In the genomic region with DNA sequence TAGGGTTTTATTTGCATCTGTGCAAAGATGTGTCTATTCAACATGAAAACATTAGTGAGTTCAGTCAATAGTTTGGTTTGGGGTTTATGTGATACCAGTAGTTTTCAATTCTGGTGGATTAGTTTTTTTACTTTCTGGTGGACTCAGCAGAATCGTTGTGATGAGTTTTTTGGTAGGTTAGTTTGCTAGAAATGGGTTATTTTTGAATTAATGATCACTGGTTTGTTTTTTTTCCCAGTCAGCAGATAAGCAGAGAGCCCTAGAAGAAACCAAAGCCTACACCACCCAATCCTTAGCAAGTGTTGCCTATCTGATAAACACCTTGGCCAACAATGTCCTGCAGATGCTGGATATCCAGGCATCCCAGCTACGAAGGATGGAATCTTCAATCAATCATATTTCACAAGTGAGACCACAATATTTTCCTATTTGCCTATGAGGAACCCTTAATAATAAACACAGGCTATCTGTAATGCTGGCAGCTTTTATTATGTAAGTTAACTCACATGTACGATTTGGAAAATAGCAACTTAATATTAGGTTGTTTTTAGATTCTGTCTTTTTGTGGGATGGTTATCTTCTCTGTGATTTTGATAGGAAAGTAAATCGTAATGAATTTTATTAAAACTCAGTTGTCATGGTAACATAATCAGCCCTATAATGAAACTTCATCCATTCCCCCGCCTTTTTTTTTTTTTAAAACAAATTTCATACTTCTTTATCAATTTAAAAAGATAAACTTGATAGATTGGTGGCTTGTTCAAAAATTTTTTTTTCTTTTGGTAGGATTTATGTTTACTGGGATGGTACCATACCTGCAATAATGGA, we compare ENCODE assay signal across 24 cellular contexts.
"Had no signal": no experiment of that assay in that cellular context is flagged by ENCODE, and none has a peak within 500 bp of the region (broad histone marks: within the 10 kb centered on the region; RNA-seq: fewer than 3 reads in every experiment).

No MANE protein-coding gene starts in this region.

- ATAC-seq: activated CD4-positive, CD25-positive, alpha-beta regulatory T cell treated with anti-CD3 and anti-CD28 coated beads, Interleukin-2, amount 50 U/mL, for 24 hours; activated CD8-positive, alpha-beta memory T cell treated with anti-CD3 and anti-CD28 coated beads, Interleukin-2, amount 10 ng/mL, durations not matched to agents 7 days and 5 days had no signal

- H3K9me3 ChIP-seq: MG63 had no signal

- DNase-seq: activated CD4-positive, alpha-beta T cell treated with anti-CD3 and anti-CD28 coated beads for 4 hours; activated CD4-positive, alpha-beta T cell treated with anti-CD3 and anti-CD28 coated beads, Interleukin-2, amount 50 U/mL, for 4 hours; activated CD8-positive, alpha-beta memory T cell treated with anti-CD3 and anti-CD28 coated beads, Interleukin-2, amount 10 ng/mL, durations not matched to agents 7 days and 5 days; activated effector memory CD4-positive, alpha-beta T cell treated with Interleukin-2 at 50 U/mL for 16 hours; activated naive CD4-positive, alpha-beta T cell; activated T-cell treated with anti-CD3 and anti-CD28 coated beads, Interleukin-2, amount 50 U/mL, for 24 hours; amygdala; brain microvascular endothelial cell; cerebellar nuclear complex; MG63; NCI-H1092 treated with DMSO at 0.1 percent for 48 hours; NCI-H1417 treated with DMSO at 0.1 percent for 48 hours; NCI-H1694 treated with DMSO at 0.1 percent for 48 hours; NCI-H2029 treated with DMSO at 0.1 percent for 48 hours; NCI-H510A treated with DMSO at 0.1 percent for 48 hours; NCI-H69; PC-9; SHP77 treated with DMSO at 0.1 percent for 48 hours; WERI-Rb-1 had no signal

- H3K9me3 Mint-ChIP-seq: activated naive CD4-positive, alpha-beta T cell treated with anti-CD3 and anti-CD28 coated beads, Interleukin-2, amount 50 U/mL, for 24 hours; activated T-cell treated with anti-CD3 and anti-CD28 coated beads, Interleukin-2, amount 50 U/mL, for 24 hours; activated T-helper 1 cell treated with anti-CD3 and anti-CD28 coated beads, Interleukin-12 subunit alpha, Interleukin-12 subunit beta, Interleukin-2, Interleukin-4 antibody, amounts not matched to agents 30 ng/mL and 10 ng/mL and 1 ng/mL, durations not matched to agents 14 hours and 24 hours and 36 hours; T-helper 1 cell treated with Interleukin-12 subunit alpha and Interleukin-12 subunit beta and Interleukin-4 antibody, amounts not matched to agents 30 μg/mL and 1 μg/mL, for 36 hours had no signal

- H3K4me2 ChIP-seq: PC-9 had no signal

- H3K4me3 ChIP-seq: MG63, PC-9 had no signal

- H3K27ac ChIP-seq: brain microvascular endothelial cell, PC-9, WERI-Rb-1 had no signal

- H3K4me3 Mint-ChIP-seq: activated CD8-positive, alpha-beta memory T cell treated with anti-CD3 and anti-CD28 coated beads, Interleukin-2, amount 10 ng/mL, durations not matched to agents 7 days and 5 days; activated naive CD4-positive, alpha-beta T cell treated with anti-CD3 and anti-CD28 coated beads, Interleukin-2, amount 50 U/mL, for 24 hours; activated T-cell treated with anti-CD3 and anti-CD28 coated beads, Interleukin-2, amount 50 U/mL, for 24 hours; activated T-helper 1 cell treated with anti-CD3 and anti-CD28 coated beads, Interleukin-12 subunit alpha, Interleukin-12 subunit beta, Interleukin-2, Interleukin-4 antibody, amounts not matched to agents 30 ng/mL and 10 ng/mL and 1 ng/mL, durations not matched to agents 14 hours and 24 hours and 36 hours; T-helper 1 cell treated with Interleukin-12 subunit alpha and Interleukin-12 subunit beta and Interleukin-4 antibody, amounts not matched to agents 30 μg/mL and 1 μg/mL, for 36 hours had no signal

- H3K27ac Mint-ChIP-seq: activated CD8-positive, alpha-beta memory T cell treated with anti-CD3 and anti-CD28 coated beads, Interleukin-2, amount 10 ng/mL, durations not matched to agents 7 days and 5 days; activated naive CD4-positive, alpha-beta T cell treated with anti-CD3 and anti-CD28 coated beads, Interleukin-2, amount 50 U/mL, for 24 hours; activated T-cell treated with anti-CD3 and anti-CD28 coated beads, Interleukin-2, amount 50 U/mL, for 24 hours; activated T-helper 1 cell treated with anti-CD3 and anti-CD28 coated beads, Interleukin-12 subunit alpha, Interleukin-12 subunit beta, Interleukin-2, Interleukin-4 antibody, amounts not matched to agents 30 ng/mL and 10 ng/mL and 1 ng/mL, durations not matched to agents 14 hours and 24 hours and 36 hours; T-helper 1 cell treated with Interleukin-12 subunit alpha and Interleukin-12 subunit beta and Interleukin-4 antibody, amounts not matched to agents 30 μg/mL and 1 μg/mL, for 36 hours had no signal

- FAIRE-seq: colon had no signal

- H3K27me3 ChIP-seq: brain microvascular endothelial cell, MG63 had no signal

- H3K27me3 Mint-ChIP-seq: activated CD8-positive, alpha-beta memory T cell treated with anti-CD3 and anti-CD28 coated beads, Interleukin-2, amount 10 ng/mL, durations not matched to agents 7 days and 5 days; activated naive CD4-positive, alpha-beta T cell treated with anti-CD3 and anti-CD28 coated beads, Interleukin-2, amount 50 U/mL, for 24 hours; activated T-cell treated with anti-CD3 and anti-CD28 coated beads, Interleukin-2, amount 50 U/mL, for 24 hours had no signal

- H2AFZ ChIP-seq: PC-9 had no signal

- H3K4me1 Mint-ChIP-seq: activated CD8-positive, alpha-beta memory T cell treated with anti-CD3 and anti-CD28 coated beads, Interleukin-2, amount 10 ng/mL, durations not matched to agents 7 days and 5 days had no signal
